Comparison of ENCODE assay signal across 11 cellular contexts in genomic region chr10:29617880-29618340, GRCh38. TPM values are rescaled to one million over a fixed set of nuclear protein-coding genes. Genes with fewer than 3 reads are reported as not detected.
DNase-seq lines count a peak whose midpoint lies in the region; ATAC-seq, FAIRE-seq and TF ChIP-seq lines count a peak whose summit lies in the region.
"Had no signal": no experiment of that assay in that cellular context is flagged by ENCODE, and none has a peak within 500 bp of the region (broad histone marks: within the 10 kb centered on the region; RNA-seq: fewer than 3 reads in every experiment).

No MANE protein-coding gene starts in this region.

- no peak overlapping the region for H2BK120ac ChIP-seq in mesendoderm (ENCODE audit: low read depth, low read length)

- H3K27me3 ChIP-seq in Panc1 (ENCODE audit: control insufficient read depth, insufficient read depth, low read length) (no peaks in the 10 kb centered on the region), mesendoderm (ENCODE audit: insufficient read depth, low read length, poor library complexity) (no peaks in the 10 kb centered on the region), tibial artery (no peaks in the 10 kb centered on the region)

- ATAC-seq in Panc1: no peak
- no peak for ATAC-seq in HG03135 (IDR thresholded peaks at IDR 0.05; ENCODE audit: unreplicated experiment)
- ATAC-seq: stimulated activated memory B cell treated with anti-CD40 and anti-IgM and Interleukin-4, amounts not matched to agents 10 μg/mL and 1 μg/mL and 100 μg/mL, for 72 hours had no signal

- no peak overlapping the region for H3K9ac ChIP-seq in mesendoderm (ENCODE audit: low read length)

- H3K4ac ChIP-seq in mesendoderm (ENCODE audit: low read depth, low read length): no peak overlapping the region

- TF ChIP-seq CTCF in Panc1 (IDR thresholded peaks at IDR 0.05) (no peak), tibial artery (IDR thresholded peaks at IDR 0.05) (no peak), GM20000 (IDR thresholded peaks at IDR 0.05; ENCODE audit: extremely low read depth, missing control alignments) (no peak)

- no peaks in the 10 kb centered on the region for H3K9me3 ChIP-seq in Panc1 (ENCODE audit: control insufficient read depth, insufficient read depth, low read depth, low read length)
- no peaks in the 10 kb centered on the region for H3K9me3 ChIP-seq in tibial artery

- H2AK5ac ChIP-seq in mesendoderm (ENCODE audit: low read length): no peak overlapping the region

- no peak overlapping the region for H3K4me2 ChIP-seq in mesendoderm (ENCODE audit: low read length)

- H3K18ac ChIP-seq in mesendoderm (ENCODE audit: low read length): no peak overlapping the region

- in situ Hi-C loops in Panc1 (cut with HindIII; ENCODE audit: low pct_unique_long_range_greater_than_20kb, low sequenced_read_pairs): no loop called here

- H3K4me1 ChIP-seq in Panc1 (ENCODE audit: control insufficient read depth, insufficient read depth, low read length) (peaks cover 46% of the 10 kb centered on the region), mesendoderm (ENCODE audit: control insufficient read depth, low read depth, low read length) (peaks cover 8% of the 10 kb centered on the region), tibial artery (peaks cover 0 to 84% (median 40%) of the 10 kb centered on the region in 4 donors)

- no peak overlapping the region for H3K23ac ChIP-seq in mesendoderm (ENCODE audit: low read length)

- no peak overlapping the region for H3K4me3 ChIP-seq in Panc1 (ENCODE audit: low read depth in 2 of 2, low read length in 2 of 2)
- no peak overlapping the region for H3K4me3 ChIP-seq in mesendoderm (ENCODE audit: low read length)
- H3K4me3 ChIP-seq in tibial artery: no peak overlapping the region

- no TSS peak for BruUV-seq in Panc1 (replicated peaks; lab: Mats Ljungman, UMichigan)

- H4K8ac ChIP-seq in mesendoderm (ENCODE audit: low read depth, low read length): no peak overlapping the region

- peak; percentile 94 for FAIRE-seq in endometrium (lab: Jason Lieb, UNC)
- FAIRE-seq: D721Med, H1 had no signal

- intact Hi-C loops in Panc1 (cut with micrococcal nuclease; ENCODE audit: unreplicated experiment): no loop called here
- intact Hi-C loops in tibial artery (cut with DNase I; ENCODE audit: low total_unique reads): no loop called here

- peak overlapping the region; percentile 82 for H3K27ac ChIP-seq in Panc1 (ENCODE audit: low read length)
- H3K27ac ChIP-seq in mesendoderm (ENCODE audit: low read depth, low read length): no peak overlapping the region
- peak overlapping the region; percentile 67 to 75 for H3K27ac ChIP-seq in tibial artery

- H4K5ac ChIP-seq in mesendoderm (ENCODE audit: low read length): no peak overlapping the region

- H2BK5ac ChIP-seq in mesendoderm (ENCODE audit: low read length): no peak overlapping the region

- H2BK15ac ChIP-seq in mesendoderm (replicated peaks; ENCODE audit: low read depth): no peak overlapping the region

- H3K56ac ChIP-seq in mesendoderm (ENCODE audit: low read length): no peak overlapping the region

- no CpG with 5 or more reads among the region's 8 CpGs for WGBS in mesendoderm (ENCODE audit: extremely low coverage, insufficient coverage, low lambda C conversion rate)

- peaks cover 7% of the 10 kb centered on the region for H3K79me1 ChIP-seq in mesendoderm (ENCODE audit: low read length)

- DNase-seq in Panc1 (ENCODE audit: low read depth, low spot score): no peak
- DNase-seq in mesendoderm: peak; percentile 37
- DNase-seq in tibial artery: no peak
- DNase-seq in GM20000 (ENCODE audit: low spot score): no peak
- DNase-seq in NCI-H1105 treated with DMSO at 0.1 percent for 48 hours (lab: John Stamatoyannopoulos, UW): no peak
- DNase-seq: activated CD8-positive, alpha-beta memory T cell treated with anti-CD3 and anti-CD28 coated beads, Interleukin-2, amount 50 U/mL, for 48 hours had no signal

- POLR2A ChIA-PET in Panc1 (lab: Charles Lee): interaction anchor here (0.6 kb wide), 1 partner anchor 301 kb away, joined by 4 read pairs; no protein-coding TSS in a partner anchor

- peaks cover 9% of the 10 kb centered on the region for H3K79me2 ChIP-seq in mesendoderm (ENCODE audit: control insufficient read depth, insufficient read depth, low read length)

- CTCF ChIA-PET in Panc1 (lab: Charles Lee): no interaction called here

- H3K36me3 ChIP-seq in Panc1 (ENCODE audit: control insufficient read depth, insufficient read depth, low read length): no peaks in the 10 kb centered on the region
- no peaks in the 10 kb centered on the region for H3K36me3 ChIP-seq in mesendoderm (ENCODE audit: control insufficient read depth, insufficient read depth, low read length)
- H3K36me3 ChIP-seq in tibial artery: no peaks in the 10 kb centered on the region

RNA-seq across cellular contexts. Expression of gene SVIL, which starts 16.9 kb away (rescaled TPM):
- 72.8 TPM for total RNA-seq in Panc1 (2021; ENCODE audit: unreplicated experiment)
- 64.8 TPM for polyA plus RNA-seq in Panc1 (2012; ENCODE audit: insufficient read length)
- polyA plus RNA-seq in mesendoderm (2013, experiment 1 of 2): 15.3 TPM
- polyA plus RNA-seq in mesendoderm (2013, experiment 2 of 2): 15.0 TPM
